In the genomic region with DNA sequence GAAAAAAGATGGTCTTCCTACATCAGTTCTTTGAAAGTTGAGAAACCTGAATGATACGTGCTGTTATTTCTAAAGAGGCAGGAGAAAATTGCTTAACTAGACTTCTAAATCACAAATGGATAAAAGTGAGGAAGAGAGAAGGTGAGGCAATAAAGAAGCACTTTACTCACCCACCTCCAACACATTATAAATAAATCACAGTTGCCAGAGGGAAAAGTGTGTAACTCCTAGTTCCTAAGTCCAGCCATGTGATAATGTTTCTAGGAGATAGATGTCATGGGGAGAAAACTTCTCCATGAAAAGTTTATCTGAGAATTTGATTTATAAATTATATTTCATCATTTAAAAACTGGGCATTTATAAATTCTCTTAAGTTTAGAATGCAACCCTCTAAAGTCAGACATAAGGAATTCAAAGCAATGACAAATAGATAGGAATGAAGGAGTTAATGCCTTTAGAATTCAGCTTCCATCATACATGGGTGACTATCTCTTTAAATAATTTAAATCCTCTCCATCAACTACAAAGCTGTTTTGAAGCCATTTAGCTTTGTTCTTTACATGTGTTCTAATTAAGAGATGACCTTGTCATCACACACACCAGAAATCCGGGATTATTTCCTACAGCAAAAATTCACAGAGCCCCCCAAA, we compare ENCODE assay signal across 10 cellular contexts. TPM values are rescaled to one million over a fixed set of nuclear protein-coding genes. Genes with fewer than 3 reads are reported as not detected.
DNase-seq lines count a peak whose midpoint lies in the region; TF ChIP-seq lines count a peak whose summit lies in the region.
"Had no signal": no experiment of that assay in that cellular context is flagged by ENCODE, and none has a peak within 500 bp of the region (broad histone marks: within the 10 kb centered on the region; RNA-seq: fewer than 3 reads in every experiment).

No MANE protein-coding gene starts in this region.

- no CpG with 5 or more reads among the region's 2 CpGs for WGBS in H9 (ENCODE audit: extremely low coverage, insufficient read length, low lambda C conversion rate)

- H3K9me3 Mint-ChIP-seq in H9 (no peaks in the 10 kb centered on the region), endothelial cell (ENCODE audit: unreplicated experiment) (no peaks in the 10 kb centered on the region)

- no peak overlapping the region for H4K5ac ChIP-seq in H9 (ENCODE audit: insufficient read length, low read depth, low read length)

- H3K23me2 ChIP-seq in H9 (ENCODE audit: insufficient read length, low read depth, low read length, poor library complexity, severe bottlenecking), result no peaks in the 10 kb centered on the region

- no peaks in the 10 kb centered on the region for H3K79me2 ChIP-seq in H9 (ENCODE audit: insufficient read depth, low read length)
- peaks cover 54% of the 10 kb centered on the region for H3K79me2 ChIP-seq in neural cell (replicated peaks; ENCODE audit: insufficient read depth, low read length)

- TF ChIP-seq EP300 in neural cell (conservative IDR thresholded peaks at IDR 0.05; ENCODE audit: poor library complexity, severe bottlenecking), result no peak

- H3K27ac Mint-ChIP-seq in H9, result peak overlapping the region in 1 of 3 experiments; percentile 65; a peak in 1 of 7 replicates
- no peak overlapping the region for H3K27ac Mint-ChIP-seq in endothelial cell (ENCODE audit: unreplicated experiment)

- no peaks in the 10 kb centered on the region for H3K27me3 ChIP-seq in BLaER1 treated with 17β-estradiol and CSF1 and Interleukin-3, amounts not matched to agents 10 nM and 100 nM
- H3K27me3 ChIP-seq in H9 (ENCODE audit: insufficient read depth, low read length) (no peaks in the 10 kb centered on the region), neural cell (ENCODE audit: insufficient read depth, low read depth, low read length) (no peaks in the 10 kb centered on the region)
- H3K27me3 ChIP-seq: stomach had no signal

- H3K4me1 Mint-ChIP-seq in H9, result peaks cover 41 to 45% of the 10 kb centered on the region in 2 experiments
- peaks cover 38% of the 10 kb centered on the region for H3K4me1 Mint-ChIP-seq in endothelial cell (ENCODE audit: unreplicated experiment)

- H2BK12ac ChIP-seq in H9 (ENCODE audit: insufficient read length, low read depth, low read length), result no peak overlapping the region

- H3K9ac ChIP-seq in BLaER1 treated with 17β-estradiol and CSF1 and Interleukin-3, amounts not matched to agents 10 nM and 100 nM, result peak overlapping the region in 6 of 11 experiments; percentile 0 to 37 (median 10); a peak in 4 of 22 replicates
- H3K9ac ChIP-seq in H9 (ENCODE audit: extremely low read depth, insufficient read length, low read length) (no peak overlapping the region), neural cell (ENCODE audit: low read length) (peak overlapping the region; percentile 35)

- H3K79me1 ChIP-seq in H9 (ENCODE audit: insufficient read depth, low read depth, low read length, poor library complexity, severe bottlenecking), result no peaks in the 10 kb centered on the region

- no peak overlapping the region for H3K4me3 ChIP-seq in BLaER1 treated with 17β-estradiol and CSF1 and Interleukin-3, amounts not matched to agents 10 nM and 100 nM
- H3K4me3 ChIP-seq in neural cell (ENCODE audit: low read length), result peak overlapping the region; percentile 56
- H3K4me3 ChIP-seq: stomach had no signal

- H3T11ph ChIP-seq in H9 (ENCODE audit: low read length), result no peak overlapping the region

- H2AK5ac ChIP-seq in H9 (ENCODE audit: insufficient read length, low read length), result no peak overlapping the region

- peaks cover 31 to 95% (median 72%) of the 10 kb centered on the region in 11 experiments for H3K36me3 ChIP-seq in BLaER1 treated with 17β-estradiol and CSF1 and Interleukin-3, amounts not matched to agents 10 nM and 100 nM
- H3K36me3 ChIP-seq in neural cell (ENCODE audit: insufficient read depth, low read length), result peaks cover 4% of the 10 kb centered on the region
- H3K36me3 ChIP-seq: stomach had no signal

- no peak overlapping the region for H2BK5ac ChIP-seq in H9 (ENCODE audit: insufficient read length, low read length)

- no peak overlapping the region for H3K14ac ChIP-seq in H9 (ENCODE audit: insufficient read depth, low read length)

- H2AFZ ChIP-seq in H9 (ENCODE audit: low read length), result no peak overlapping the region
- H2AFZ ChIP-seq in neural cell (ENCODE audit: low read depth, low read length), result no peak overlapping the region

- no peak overlapping the region for H4K8ac ChIP-seq in H9 (replicated peaks; ENCODE audit: insufficient read length, low read depth, low read length)

- no peak for DNase-seq in H9
- DNase-seq in caudate nucleus (lab: John Stamatoyannopoulos, UW), result no peak
- DNase-seq in endothelial cell (ENCODE audit: low spot score), result no peak
- no peak for DNase-seq in cerebellum (ENCODE audit: low spot score)
- DNase-seq in amygdala (lab: John Stamatoyannopoulos, UW), result no peak
- DNase-seq: NCI-H2107; stimulated activated CD4-positive, alpha-beta T cell treated with anti-CD3 and anti-CD28 coated beads, Interleukin-12 subunit alpha, Interleukin-12 subunit beta, amount 100 ng/mL, for 4 hours; stomach had no signal

- peaks cover 6% of the 10 kb centered on the region for H3F3A ChIP-seq in neural cell (ENCODE audit: insufficient read depth, low read length, poor library complexity, severe bottlenecking)

- H3K36me3 Mint-ChIP-seq in H9 (ENCODE audit: insufficient read depth in 1 of 3, low read depth in 3 of 3) (no peaks in the 10 kb centered on the region; a peak in 1 of 7 replicates), endothelial cell (ENCODE audit: low read depth, unreplicated experiment) (peaks cover 3% of the 10 kb centered on the region)

- H3K4me3 Mint-ChIP-seq in H9 (no peak overlapping the region; a peak in 1 of 5 replicates), endothelial cell (ENCODE audit: unreplicated experiment) (no peak overlapping the region)

- peaks cover 75% of the 10 kb centered on the region for H3K27me3 Mint-ChIP-seq in H9 (ENCODE audit: low read depth)
- no peaks in the 10 kb centered on the region for H3K27me3 Mint-ChIP-seq in endothelial cell (ENCODE audit: unreplicated experiment)

- H3K23ac ChIP-seq in H9 (ENCODE audit: insufficient read length, low read depth, low read length), result no peak overlapping the region

- no peak overlapping the region for H3K4ac ChIP-seq in H9 (ENCODE audit: low read depth, low read length)

- TF ChIP-seq CTCF in H9 (conservative IDR thresholded peaks at IDR 0.05) (no peak), neural cell (IDR thresholded peaks at IDR 0.05; ENCODE audit: poor library complexity, severe bottlenecking) (no peak), endothelial cell (IDR thresholded peaks at IDR 0.05; ENCODE audit: unreplicated experiment) (no peak)

- H3K56ac ChIP-seq in H9 (ENCODE audit: insufficient read length, low read depth, low read length), result no peak overlapping the region

- peak overlapping the region in 9 of 11 experiments; percentile 1 to 68 (median 45); a peak in 13 of 22 replicates for H3K27ac ChIP-seq in BLaER1 treated with 17β-estradiol and CSF1 and Interleukin-3, amounts not matched to agents 10 nM and 100 nM
- H3K27ac ChIP-seq in H9 (ENCODE audit: insufficient read length, low read depth, low read length), result no peak overlapping the region
- peak overlapping the region; percentile 1 for H3K27ac ChIP-seq in caudate nucleus (ENCODE audit: low read depth, low read length)
- H3K27ac ChIP-seq in neural cell (ENCODE audit: low read length), result peak overlapping the region; percentile 68

- no peak overlapping the region for H3K18ac ChIP-seq in H9 (ENCODE audit: insufficient read length, low read depth, low read length)

- H3K4me1 ChIP-seq in BLaER1 treated with 17β-estradiol and CSF1 and Interleukin-3, amounts not matched to agents 10 nM and 100 nM, result peaks cover 26 to 73% (median 50%) of the 10 kb centered on the region in 10 experiments
- H3K4me1 ChIP-seq in H9 (ENCODE audit: insufficient read depth, low read length), result peaks cover 7% of the 10 kb centered on the region; the same call in 1 of the 2 replicates

- TF ChIP-seq RAD21 in neural cell (conservative IDR thresholded peaks at IDR 0.05), result no peak

- peaks cover 58 to 100% (median 100%) of the 10 kb centered on the region in 11 experiments; a peak in 21 of 22 replicates for H4K20me1 ChIP-seq in BLaER1 treated with 17β-estradiol and CSF1 and Interleukin-3, amounts not matched to agents 10 nM and 100 nM
- H4K20me1 ChIP-seq in H9 (ENCODE audit: control insufficient read depth, insufficient read depth, insufficient read length) (no peaks in the 10 kb centered on the region), neural cell (ENCODE audit: insufficient read depth) (no peaks in the 10 kb centered on the region)

- H3K4me2 ChIP-seq in BLaER1 treated with 17β-estradiol and CSF1 and Interleukin-3, amounts not matched to agents 10 nM and 100 nM, result peak overlapping the region; percentile 4 to 59 (median 47); a peak in 15 of 22 replicates
- H3K4me2 ChIP-seq in H9 (ENCODE audit: insufficient read depth, insufficient read length, low read length) (peak overlapping the region; percentile 4), neural cell (ENCODE audit: low read length) (peak overlapping the region; percentile 67)

- H2BK15ac ChIP-seq in H9 (ENCODE audit: low read depth, low read length), result no peak overlapping the region

- H3K9me2 ChIP-seq in neural cell (ENCODE audit: insufficient read depth, low read length), result no peaks in the 10 kb centered on the region

- H2BK120ac ChIP-seq in H9 (ENCODE audit: low read depth, low read length, poor library complexity, severe bottlenecking), result no peak overlapping the region

- peaks cover 0 to 11% (median 0%) of the 10 kb centered on the region in 11 experiments; a peak in 1 of 22 replicates for H3K9me3 ChIP-seq in BLaER1 treated with 17β-estradiol and CSF1 and Interleukin-3, amounts not matched to agents 10 nM and 100 nM (replicated peaks in 1 of 11)
- H3K9me3 ChIP-seq in H9 (ENCODE audit: control insufficient read depth, low read depth, low read length) (no peaks in the 10 kb centered on the region), neural cell (ENCODE audit: low read length) (no peaks in the 10 kb centered on the region)
- H3K9me3 ChIP-seq: stomach had no signal

- H4K91ac ChIP-seq in H9 (ENCODE audit: insufficient read length, low read depth, low read length), result no peak overlapping the region

- H2BK20ac ChIP-seq in H9 (ENCODE audit: low read depth, low read length, poor library complexity, severe bottlenecking), result no peak overlapping the region

TF ChIP-seq in neural cell, 6 proteins besides CTCF, POLR2A, EP300 and RAD21 (continues in another document):
- no peak for TF ChIP-seq SMC3 (conservative IDR thresholded peaks at IDR 0.05; ENCODE audit: poor library complexity)

RNA-seq across cellular contexts. Expression of gene NRIP1, which starts 60.0 kb away (rescaled TPM):
- total RNA-seq in H9 (2021) (9.8 and 10.4 TPM in 2 replicates), endothelial cell (ENCODE audit: unreplicated experiment) (72.1 TPM), cerebellum (98.4 TPM)
- polyA plus RNA-seq in neural cell, result 48.2 and 48.4 TPM in 2 replicates
- polyA minus RNA-seq in neural cell, result 235 and 284 TPM in 2 replicates

Comparison
In these comparisons a context has a peak if more than half of its experiments do, and no peak if none do; other contexts are left out.
1. H3K4me2 ChIP-seq: peak in every context shown above with its lines; median percentile 67 in neural cell; 47 in BLaER1 treated with 17β-estradiol and CSF1 and Interleukin-3, amounts not matched to agents 10 nM and 100 nM; 4 in H9.